Comparison of ENCODE assay signal across 8 cellular contexts in genomic region chr10:15106352-15107013, GRCh38. TPM values are rescaled to one million over a fixed set of nuclear protein-coding genes. Genes with fewer than 3 reads are reported as not detected.
DNase-seq lines count a peak whose midpoint lies in the region; ATAC-seq and TF ChIP-seq lines count a peak whose summit lies in the region.

No MANE protein-coding gene starts in this region.

- peak overlapping the region in 1 of 2 donors; percentile 17 for H3K27ac ChIP-seq in aorta (ENCODE audit: low read depth in 1 of 2, low read length in 2 of 2)

- intact Hi-C loops in posterior cingulate gyrus (cut with DNase I) = no loop called here
- intact Hi-C loops in aorta (cut with DNase I) = loop anchor here in 1 of 2 donors (10.0 kb wide), 1 partner anchor 152 kb away; the partner anchor contains the start of genes DCLRE1C and MEIG1

- DNase-seq in D341Med (ENCODE audit: low spot score) = peak; percentile 76
- peak; percentile 61 for DNase-seq in GM20000 (ENCODE audit: low spot score)
- peak; percentile 51 for DNase-seq in Jurkat, Clone E6-1 (ENCODE audit: low read depth, low spot score)
- peak; percentile 81 for DNase-seq in SK-MEL-5 (ENCODE audit: low read depth, low spot score)
- DNase-seq in activated naive CD4-positive, alpha-beta T cell treated with Interleukin-2 at 50 U/mL for 16 hours = peak; percentile 70
- DNase-seq in globus pallidus (ENCODE audit: low spot score) = peak; percentile 55
- DNase-seq in posterior cingulate gyrus = peak in 9 of 10 donors; percentile 28 to 92 (median 73)
- peak; percentile 71 to 87 for DNase-seq in aorta

- peak; percentile 74 for TF ChIP-seq CTCF in GM20000 (IDR thresholded peaks at IDR 0.05; ENCODE audit: extremely low read depth, missing control alignments)

- peaks cover 0 to 10% of the 10 kb centered on the region in 2 donors for H3K36me3 ChIP-seq in aorta (ENCODE audit: control insufficient read depth in 1 of 2, insufficient read depth in 2 of 2, low read length in 1 of 2)

- 44 to 50% methylated on average over 8 of the region's 8 CpGs for WGBS in aorta, 2 donors

- in situ Hi-C loops in SK-MEL-5 (cut with HindIII; ENCODE audit: low pct_unique_long_range_greater_than_20kb, low sequenced_read_pairs) = no loop called here

- H3K4me3 ChIP-seq in Jurkat, Clone E6-1 (ENCODE audit: low read length) = no peak overlapping the region
- no peak overlapping the region for H3K4me3 ChIP-seq in aorta (ENCODE audit: low read length in 2 of 2)

- H3K4me1 ChIP-seq in aorta (ENCODE audit: control insufficient read depth in 1 of 2, insufficient read depth in 2 of 2, low read length in 2 of 2) = peaks cover 0 to 3% of the 10 kb centered on the region in 2 donors

- no peaks in the 10 kb centered on the region for H3K9me3 ChIP-seq in aorta (ENCODE audit: control insufficient read depth, low read length)

- peak; percentile 87 for ATAC-seq in aorta (ENCODE audit: low FRiP score)

- no peaks in the 10 kb centered on the region for H3K27me3 ChIP-seq in aorta (ENCODE audit: control insufficient read depth in 1 of 2, insufficient read depth in 2 of 2, low read length in 1 of 2)

RNA-seq across cellular contexts. Expression of gene RPP38, which starts 9.3 kb away (rescaled TPM):
- polyA plus RNA-seq in Jurkat, Clone E6-1 (2012; ENCODE audit: insufficient read depth, insufficient read length) = 29.0 TPM
- 14.6 and 15.1 TPM in 2 replicates for total RNA-seq in SK-MEL-5 (2014; rRNA removed; shearing (Covaris generic))
- 16.8 and 21.2 TPM in 2 replicates for polyA plus RNA-seq in SK-MEL-5 (2015; cell fraction: cytosol; rRNA removed)
- 10.8 and 12.2 TPM in 2 replicates for polyA plus RNA-seq in SK-MEL-5 (2015; cell fraction: nucleus; rRNA removed)
- 1 to 10 TPM; 8.2 to 9.0 TPM for total RNA-seq in aorta
- 10 to 100 TPM in 1 of 2 donors, 1 to 10 TPM in 1; 9.6 to 12.0 TPM for polyA plus RNA-seq in aorta

RNA-seq across cellular contexts. Expression of gene ACBD7, which starts 17.9 kb away (rescaled TPM):
- polyA plus RNA-seq in Jurkat, Clone E6-1 (2012; ENCODE audit: insufficient read depth, insufficient read length) = 16.0 TPM
- 0.21 and 0.69 TPM in 2 replicates for total RNA-seq in SK-MEL-5 (2014; rRNA removed; shearing (Covaris generic))
- polyA plus RNA-seq in SK-MEL-5 (2015; cell fraction: cytosol; rRNA removed) = 0.65 and 1.1 TPM in 2 replicates
- polyA plus RNA-seq in SK-MEL-5 (2015; cell fraction: nucleus; rRNA removed) = 0.43 TPM in 1 of 2 replicates, not detected in the other
- total RNA-seq in aorta = not detected
- not detected for polyA plus RNA-seq in aorta
